In genomic region chr14:39177168-39177545, GRCh38 we compare ENCODE assay signal across 14 cellular contexts. TPM values are rescaled to one million over a fixed set of nuclear protein-coding genes. Genes with fewer than 3 reads are reported as not detected.
A peak's percentile ranks its signal among the peaks of the same experiment; 100 is the strongest.
DNase-seq lines count a peak whose midpoint lies in the region; ATAC-seq and TF ChIP-seq lines count a peak whose summit lies in the region.
"Had no signal": no experiment of that assay in that cellular context is flagged by ENCODE, and none has a peak within 500 bp of the region (broad histone marks: within the 10 kb centered on the region; RNA-seq: fewer than 3 reads in every experiment).

No MANE protein-coding gene starts in this region.

- no peak overlapping the region for H3K27ac ChIP-seq in breast epithelium
- H3K27ac ChIP-seq in iPS-18a (ENCODE audit: low read length), result no peak overlapping the region
- no peak overlapping the region for H3K27ac ChIP-seq in upper lobe of right lung

- TF ChIP-seq POLR2A in breast epithelium (IDR thresholded peaks at IDR 0.05), result no peak

- DNase-seq in MCF 10A (ENCODE audit: unreplicated experiment) (no peak), breast epithelium (ENCODE audit: low spot score in 2 of 2) (no peak), upper lobe of right lung (no peak), AG08396 (ENCODE audit: low spot score) (no peak), anterior cingulate cortex (lab: John Stamatoyannopoulos, UW) (no peak)
- DNase-seq in activated CD4-positive, alpha-beta memory T cell treated with anti-CD3 and anti-CD28 coated beads for 36 hours, result no peak
- DNase-seq: erythroblast, NCI-H187, NCI-H774, right cardiac atrium had no signal

- H3K36me3 Mint-ChIP-seq in MCF 10A (ENCODE audit: insufficient read depth, unreplicated experiment), result no peaks in the 10 kb centered on the region
- H3K36me3 Mint-ChIP-seq in activated CD4-positive, alpha-beta memory T cell treated with anti-CD3 and anti-CD28 coated beads for 36 hours, result peaks cover 32% of the 10 kb centered on the region

- H3K4me3 Mint-ChIP-seq in MCF 10A (ENCODE audit: unreplicated experiment), result peak overlapping the region; percentile 93
- peak overlapping the region; percentile 60 for H3K4me3 Mint-ChIP-seq in activated CD4-positive, alpha-beta memory T cell treated with anti-CD3 and anti-CD28 coated beads for 36 hours
- H3K4me3 Mint-ChIP-seq: CD14-positive monocyte had no signal

- peaks cover 8% of the 10 kb centered on the region for H3K4me1 Mint-ChIP-seq in MCF 10A (ENCODE audit: insufficient read depth, unreplicated experiment)
- H3K4me1 Mint-ChIP-seq in activated CD4-positive, alpha-beta memory T cell treated with anti-CD3 and anti-CD28 coated beads for 36 hours (ENCODE audit: low read depth), result peaks cover 29% of the 10 kb centered on the region

- POLR2A ChIA-PET in MCF 10A (lab: Yijun Ruan, JAX), result interaction anchor here (1.0 to 2.8 kb wide), 6 partner anchors 9 to 89 kb away, joined by 3 to 18 read pairs (median 6); no protein-coding TSS in a partner anchor
- POLR2A ChIA-PET in activated CD4-positive, alpha-beta memory T cell treated with anti-CD3 and anti-CD28 coated beads for 36 hours (lab: Charles Lee), result no interaction called here

- intact Hi-C loops in MCF 10A (cut with micrococcal nuclease) (no loop called here), breast epithelium (cut with DNase I; ENCODE audit: low total_unique reads) (no loop called here), upper lobe of right lung (cut with DNase I) (no loop called here)
- intact Hi-C loops in activated CD4-positive, alpha-beta memory T cell treated with anti-CD3 and anti-CD28 coated beads for 36 hours (cut with micrococcal nuclease), result no loop called here

- CTCF ChIA-PET in MCF 10A (lab: Yijun Ruan, JAX), result no interaction called here
- CTCF ChIA-PET in activated CD4-positive, alpha-beta memory T cell treated with anti-CD3 and anti-CD28 coated beads for 36 hours (lab: Charles Lee), result no interaction called here

- H3K4me1 ChIP-seq in breast epithelium (peaks cover 0 to 8% of the 10 kb centered on the region in 2 donors), iPS-18a (ENCODE audit: control insufficient read depth, low read depth, low read length) (peaks cover 5% of the 10 kb centered on the region), upper lobe of right lung (peaks cover 14% of the 10 kb centered on the region)

- H3K4me3 ChIP-seq in breast epithelium (no peak overlapping the region), iPS-18a (ENCODE audit: low read length) (peak overlapping the region; percentile 94), upper lobe of right lung (peak overlapping the region; percentile 75)

- H3K27me3 Mint-ChIP-seq in MCF 10A (ENCODE audit: insufficient read depth, unreplicated experiment), result no peaks in the 10 kb centered on the region
- no peaks in the 10 kb centered on the region for H3K27me3 Mint-ChIP-seq in activated CD4-positive, alpha-beta memory T cell treated with anti-CD3 and anti-CD28 coated beads for 36 hours

- H3K9me3 Mint-ChIP-seq in MCF 10A (ENCODE audit: unreplicated experiment), result no peaks in the 10 kb centered on the region
- H3K9me3 Mint-ChIP-seq in activated CD4-positive, alpha-beta memory T cell treated with anti-CD3 and anti-CD28 coated beads for 36 hours, result no peaks in the 10 kb centered on the region
- H3K9me3 Mint-ChIP-seq: CD14-positive monocyte had no signal

- no peak for TF ChIP-seq CTCF in MCF 10A (IDR thresholded peaks at IDR 0.05; ENCODE audit: unreplicated experiment)
- no peak for TF ChIP-seq CTCF in breast epithelium (IDR thresholded peaks at IDR 0.05)
- TF ChIP-seq CTCF in upper lobe of right lung (IDR thresholded peaks at IDR 0.05), result no peak

- H3K9me3 ChIP-seq in breast epithelium, result no peaks in the 10 kb centered on the region
- H3K9me3 ChIP-seq in iPS-18a (ENCODE audit: control insufficient read depth, low read depth, low read length), result no peaks in the 10 kb centered on the region
- H3K9me3 ChIP-seq in upper lobe of right lung, result no peaks in the 10 kb centered on the region

- H3K27ac Mint-ChIP-seq in MCF 10A (ENCODE audit: low read depth, unreplicated experiment), result peak overlapping the region; percentile 98
- peak overlapping the region; percentile 68 for H3K27ac Mint-ChIP-seq in activated CD4-positive, alpha-beta memory T cell treated with anti-CD3 and anti-CD28 coated beads for 36 hours

- no TSS peak for BruUV-seq in MCF 10A (replicated peaks; lab: Mats Ljungman, UMichigan)

- H3K27me3 ChIP-seq in breast epithelium (no peaks in the 10 kb centered on the region), iPS-18a (ENCODE audit: control insufficient read depth, insufficient read depth, low read length) (no peaks in the 10 kb centered on the region), upper lobe of right lung (no peaks in the 10 kb centered on the region)
- H3K27me3 ChIP-seq: cardiac muscle cell had no signal

- peak overlapping the region; percentile 100 for H3K9ac ChIP-seq in iPS-18a (ENCODE audit: low read length)

- H3K36me3 ChIP-seq in breast epithelium (no peaks in the 10 kb centered on the region), iPS-18a (ENCODE audit: control insufficient read depth, low read depth, low read length) (peaks cover 64% of the 10 kb centered on the region), upper lobe of right lung (peaks cover 60% of the 10 kb centered on the region)

- no peak for ATAC-seq in upper lobe of right lung
- no peak for ATAC-seq in activated CD4-positive, CD25-positive, alpha-beta regulatory T cell treated with anti-CD3 and anti-CD28 coated beads, Interleukin-2, amount 50 U/mL, for 24 hours
- ATAC-seq: right cardiac atrium had no signal

RNA-seq across cellular contexts. Expression of gene PNN, which starts 2.1 kb away (rescaled TPM):
- total RNA-seq in MCF 10A (2022), result 82.6 and 96.7 TPM in 2 replicates
- 10 to 100 TPM; 31.8 to 50.8 (median 47.4) TPM for total RNA-seq in breast epithelium
- total RNA-seq in activated CD4-positive, alpha-beta memory T cell treated with anti-CD3 and anti-CD28 coated beads for 36 hours, result 10 to 100 TPM; 85.3 to 88.8 TPM
- 39.9 TPM for total RNA-seq in upper lobe of right lung

RNA-seq across cellular contexts. Expression of gene TRAPPC6B, which starts 7.0 kb away (rescaled TPM):
- total RNA-seq in MCF 10A (2022), result 35.2 and 38.2 TPM in 2 replicates
- 10 to 100 TPM; 22.0 to 33.8 (median 22.9) TPM for total RNA-seq in breast epithelium
- 10 to 100 TPM; 19.7 to 22.1 TPM for total RNA-seq in activated CD4-positive, alpha-beta memory T cell treated with anti-CD3 and anti-CD28 coated beads for 36 hours
- 20.3 TPM for total RNA-seq in upper lobe of right lung

RNA-seq across cellular contexts. Expression of gene MIA2, which starts 56.6 kb away (rescaled TPM):
- total RNA-seq in MCF 10A (2022) (63.2 and 72.9 TPM in 2 replicates), breast epithelium (10 to 100 TPM; 19.5 to 37.0 (median 23.3) TPM), upper lobe of right lung (33.8 TPM)
- total RNA-seq in activated CD4-positive, alpha-beta memory T cell treated with anti-CD3 and anti-CD28 coated beads for 36 hours, result 10 to 100 TPM; 23.8 to 24.1 TPM

Comparison
In these comparisons a context has a peak if more than half of its experiments do, and no peak if none do; other contexts are left out.
1. H3K4me3 ChIP-seq: peak in iPS-18a (single experiment) and upper lobe of right lung (single experiment); none in breast epithelium (0 of 3).